16 cellular contexts compared by ENCODE assay signal in the genomic region with DNA sequence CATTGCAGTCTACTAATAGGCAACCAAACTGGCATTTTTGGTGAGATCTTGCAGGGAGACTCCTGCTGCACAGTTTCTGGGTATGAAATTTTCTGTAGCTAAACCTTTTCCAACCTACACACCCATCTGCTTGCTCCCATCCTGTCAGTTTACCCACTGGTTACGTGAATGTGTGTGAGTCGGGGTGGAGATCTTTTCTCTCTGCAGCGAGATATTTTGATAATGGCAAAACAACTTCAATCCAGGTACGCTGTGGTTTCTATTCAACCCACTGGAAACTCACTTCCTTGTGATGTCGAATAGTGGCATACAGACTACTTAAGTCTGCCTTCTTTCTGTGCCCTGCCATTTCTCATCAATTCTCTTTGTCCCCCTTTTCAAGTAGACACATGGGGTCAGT.
"Had no signal": no experiment of that assay in that cellular context is flagged by ENCODE, and none has a peak within 500 bp of the region (broad histone marks: within the 10 kb centered on the region; RNA-seq: fewer than 3 reads in every experiment).

No MANE protein-coding gene starts in this region.

- ATAC-seq: gastrocnemius medialis, left ventricle myocardium superior, mucosa of descending colon, T-helper 17 cell, upper lobe of right lung had no signal

- H3K4me3 Mint-ChIP-seq: activated CD4-positive, alpha-beta memory T cell treated with anti-CD3 and anti-CD28 coated beads for 36 hours; memory B cell; T-helper 17 cell had no signal

- H3K9me3 Mint-ChIP-seq: memory B cell, naive B cell had no signal

- H3K27me3 Mint-ChIP-seq: activated CD4-positive, alpha-beta memory T cell treated with anti-CD3 and anti-CD28 coated beads for 36 hours; memory B cell; naive B cell; T-helper 17 cell had no signal

- H3K9me3 ChIP-seq: gastrocnemius medialis, mucosa of descending colon, upper lobe of right lung had no signal

- H3K27me3 ChIP-seq: gastrocnemius medialis, upper lobe of right lung had no signal

- H3K4me1 ChIP-seq: upper lobe of right lung had no signal

- H3K36me3 ChIP-seq: gastrocnemius medialis, upper lobe of right lung, WERI-Rb-1 had no signal

- H3K27ac Mint-ChIP-seq: activated CD4-positive, alpha-beta memory T cell treated with anti-CD3 and anti-CD28 coated beads for 36 hours; memory B cell; T-helper 17 cell had no signal

- H3K4me3 ChIP-seq: coronary artery, gastrocnemius medialis, mucosa of descending colon, upper lobe of right lung had no signal

- H3K27ac ChIP-seq: coronary artery, upper lobe of right lung, WERI-Rb-1 had no signal

- DNase-seq: activated CD4-positive, alpha-beta memory T cell treated with anti-CD3 and anti-CD28 coated beads for 36 hours; activated CD4-positive, alpha-beta T cell treated with anti-CD3 and anti-CD28 coated beads for 1 hour; activated effector memory CD4-positive, alpha-beta T cell treated with Interleukin-2 at 50 U/mL for 16 hours; activated T-cell treated with anti-CD3 and anti-CD28 coated beads, Interleukin-2, amount 50 U/mL, for 1 hour; gastrocnemius medialis; left ventricle myocardium superior; mucosa of descending colon; naive B cell; stimulated activated CD4-positive, alpha-beta T cell treated with anti-CD3 and anti-CD28 coated beads, Interleukin-12 subunit alpha, Interleukin-12 subunit beta, amount 100 ng/mL, for 4 hours; stimulated activated CD4-positive, alpha-beta T cell treated with anti-CD3 and anti-CD28 coated beads, Interleukin-1b, Interleukin-23, amount 100 ng/mL, for 48 hours; stimulated activated CD8-positive, alpha-beta memory T cell treated with anti-CD3 and anti-CD28 coated beads, Interleukin-4, amount 100 ng/mL, for 48 hours; T-helper 17 cell; upper lobe of right lung; WERI-Rb-1 had no signal
